In the genomic region with DNA sequence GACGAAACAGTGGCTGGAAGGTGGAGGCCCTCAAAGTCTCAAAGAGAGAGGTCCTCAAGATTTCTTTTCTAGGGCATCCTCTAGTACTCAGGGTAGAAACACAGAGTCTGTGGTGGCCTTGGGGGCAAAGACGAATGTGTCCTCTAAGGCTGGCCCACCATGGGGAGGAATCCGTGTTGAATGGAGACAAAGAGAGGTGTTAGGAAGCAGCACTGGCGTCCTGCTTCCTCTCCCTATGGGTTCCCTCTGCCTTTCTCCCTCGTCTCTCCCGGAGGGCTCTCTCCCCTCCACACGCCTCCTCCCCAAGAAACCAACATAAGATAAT, we compare ENCODE assay signal across 8 cellular contexts.
DNase-seq lines count a peak whose midpoint lies in the region; ATAC-seq and TF ChIP-seq lines count a peak whose summit lies in the region.

No MANE protein-coding gene starts in this region.

- WGBS in H9 (ENCODE audit: extremely low coverage, insufficient read length, low lambda C conversion rate) = no CpG with 5 or more reads among the region's 7 CpGs
- WGBS in testis, 2 donors = 37 to 41% methylated on average over 7 of the region's 7 CpGs

- H4K5ac ChIP-seq in H9 (ENCODE audit: insufficient read length, low read depth, low read length) = no peak overlapping the region

- no peak overlapping the region for H2BK5ac ChIP-seq in H9 (ENCODE audit: insufficient read length, low read length)

- H3K27me3 ChIP-seq in CD4-positive, alpha-beta T cell (ENCODE audit: control insufficient read depth, insufficient read depth, low read length) = no peaks in the 10 kb centered on the region
- H3K27me3 ChIP-seq in H9 (ENCODE audit: insufficient read depth, low read length) (no peaks in the 10 kb centered on the region), testis (no peaks in the 10 kb centered on the region)

- POLR2A ChIA-PET in CD4-positive, alpha-beta T cell (lab: Charles Lee) = interaction anchor here (1.5 to 1.6 kb wide), 2 partner anchors 379 to 460 kb away, joined by 5 to 9 read pairs; partner anchors contain the start of genes ADAMTS6, CENPK and PPWD1
- POLR2A ChIA-PET in activated CD8-positive, alpha-beta T cell treated with anti-CD3 and anti-CD28 coated beads, Interleukin-2, amount 10 ng/mL, durations not matched to agents 7 days and 5 days (lab: Charles Lee) = interaction anchor here (0.6 to 2.4 kb wide), 2 partner anchors 67 to 378 kb away, joined by 3 to 20 read pairs; no protein-coding TSS in a partner anchor

- no peak overlapping the region for H2BK15ac ChIP-seq in H9 (ENCODE audit: low read depth, low read length)

- intact Hi-C loops in CD4-positive, alpha-beta T cell (cut with DNase I, micrococcal nuclease) = loop anchor here (2.0 to 5.0 kb wide), 3 partner anchors 65 to 380 kb away; no protein-coding TSS in a partner anchor
- intact Hi-C loops in testis (cut with DNase I; ENCODE audit: low total_unique reads) = no loop called here

- no peaks in the 10 kb centered on the region for H3K79me2 ChIP-seq in H9 (ENCODE audit: insufficient read depth, low read length)

- H3K4me3 Mint-ChIP-seq in CD4-positive, alpha-beta T cell = peak overlapping the region; percentile 89
- no peak overlapping the region for H3K4me3 Mint-ChIP-seq in H9
- peak overlapping the region; percentile 73 for H3K4me3 Mint-ChIP-seq in activated CD8-positive, alpha-beta T cell treated with anti-CD3 and anti-CD28 coated beads, Interleukin-2, amount 10 ng/mL, durations not matched to agents 7 days and 5 days

- H3K9ac ChIP-seq in H9 (ENCODE audit: extremely low read depth, insufficient read length, low read length) = peak overlapping the region; percentile 32

- TF ChIP-seq POLR2A in testis (IDR thresholded peaks at IDR 0.05) = no peak

- no peaks in the 10 kb centered on the region for H3K79me1 ChIP-seq in H9 (ENCODE audit: insufficient read depth, low read depth, low read length, poor library complexity, severe bottlenecking)

- H3K4ac ChIP-seq in H9 (ENCODE audit: low read depth, low read length) = no peak overlapping the region

- H3K56ac ChIP-seq in H9 (ENCODE audit: insufficient read length, low read depth, low read length) = no peak overlapping the region

- no peak for ATAC-seq in CD4-positive, alpha-beta T cell (ENCODE audit: poor library complexity)
- ATAC-seq in activated CD8-positive, alpha-beta T cell treated with anti-CD3 and anti-CD28 coated beads, Interleukin-2, amount 10 ng/mL, durations not matched to agents 7 days and 5 days = peak; percentile 2
- ATAC-seq in GM18861 (IDR thresholded peaks at IDR 0.05; ENCODE audit: unreplicated experiment) = no peak

- H4K20me1 ChIP-seq in H9 (ENCODE audit: control insufficient read depth, insufficient read depth, insufficient read length) = no peaks in the 10 kb centered on the region

- peak overlapping the region; percentile 29 for H3K27ac ChIP-seq in CD4-positive, alpha-beta T cell (ENCODE audit: low read depth, low read length)
- H3K27ac ChIP-seq in H9 (ENCODE audit: insufficient read length, low read depth, low read length) = no peak overlapping the region
- peak overlapping the region; percentile 87 to 91 for H3K27ac ChIP-seq in testis

- H2AFZ ChIP-seq in H9 (ENCODE audit: low read length) = no peak overlapping the region

- no peak overlapping the region for H3K23ac ChIP-seq in H9 (ENCODE audit: insufficient read length, low read depth, low read length)

- 0 out of 2 replicates have a peak overlapping the region, but pooled peaks have one; percentile 9 for H3K4me3 ChIP-seq in iPS-18c (ENCODE audit: insufficient read depth, low read depth, low read length)
- H3K4me3 ChIP-seq in testis = peak overlapping the region; percentile 64 to 72

- H3K27me3 Mint-ChIP-seq in CD4-positive, alpha-beta T cell = no peaks in the 10 kb centered on the region
- H3K27me3 Mint-ChIP-seq in H9 (ENCODE audit: low read depth) = no peaks in the 10 kb centered on the region; the same call in 1 of the 2 replicates
- peaks cover 9% of the 10 kb centered on the region for H3K27me3 Mint-ChIP-seq in activated CD8-positive, alpha-beta T cell treated with anti-CD3 and anti-CD28 coated beads, Interleukin-2, amount 10 ng/mL, durations not matched to agents 7 days and 5 days (ENCODE audit: low read depth)

- H2BK120ac ChIP-seq in H9 (ENCODE audit: low read depth, low read length, poor library complexity, severe bottlenecking) = no peak overlapping the region

- no peak overlapping the region for H4K91ac ChIP-seq in H9 (ENCODE audit: insufficient read length, low read depth, low read length)

- CTCF ChIA-PET in CD4-positive, alpha-beta T cell (lab: Charles Lee) = interaction anchor here (1.3 to 2.9 kb wide), 3 partner anchors 32 to 382 kb away, joined by 3 to 10 read pairs (median 5); no protein-coding TSS in a partner anchor
- CTCF ChIA-PET in activated CD8-positive, alpha-beta T cell treated with anti-CD3 and anti-CD28 coated beads, Interleukin-2, amount 10 ng/mL, durations not matched to agents 7 days and 5 days (lab: Charles Lee) = interaction anchor here (0.9 to 3.5 kb wide), 4 partner anchors 9 to 380 kb away, joined by 3 to 19 read pairs (median 6); partner anchors contain the start of gene ADAMTS6

- no peaks in the 10 kb centered on the region for H3K23me2 ChIP-seq in H9 (ENCODE audit: insufficient read length, low read depth, low read length, poor library complexity, severe bottlenecking)

- H3K4me2 ChIP-seq in H9 (ENCODE audit: insufficient read depth, insufficient read length, low read length) = peak overlapping the region; percentile 38

- H3K4me1 Mint-ChIP-seq in CD4-positive, alpha-beta T cell (ENCODE audit: low read depth) = peaks cover 44% of the 10 kb centered on the region
- peaks cover 25 to 27% of the 10 kb centered on the region in 2 experiments for H3K4me1 Mint-ChIP-seq in H9
- peaks cover 55% of the 10 kb centered on the region for H3K4me1 Mint-ChIP-seq in activated CD8-positive, alpha-beta T cell treated with anti-CD3 and anti-CD28 coated beads, Interleukin-2, amount 10 ng/mL, durations not matched to agents 7 days and 5 days (ENCODE audit: low read depth)

- no peak overlapping the region for H4K8ac ChIP-seq in H9 (replicated peaks; ENCODE audit: insufficient read length, low read depth, low read length)

- no peaks in the 10 kb centered on the region for H3K36me3 Mint-ChIP-seq in CD4-positive, alpha-beta T cell (ENCODE audit: low read depth)
- H3K36me3 Mint-ChIP-seq in H9 (ENCODE audit: insufficient read depth in 1 of 3, low read depth in 3 of 3) = no peaks in the 10 kb centered on the region; a peak in 1 of 7 replicates
- no peaks in the 10 kb centered on the region for H3K36me3 Mint-ChIP-seq in activated CD8-positive, alpha-beta T cell treated with anti-CD3 and anti-CD28 coated beads, Interleukin-2, amount 10 ng/mL, durations not matched to agents 7 days and 5 days (ENCODE audit: low read depth)

- H3K4me1 ChIP-seq in H9 (ENCODE audit: insufficient read depth, low read length) (peaks cover 8% of the 10 kb centered on the region; the same call in 1 of the 2 replicates), testis (peaks cover 12% of the 10 kb centered on the region)

- H3K27ac Mint-ChIP-seq in CD4-positive, alpha-beta T cell = peak overlapping the region; percentile 74
- peak overlapping the region in 1 of 3 experiments; percentile 40; a peak in 1 of 7 replicates for H3K27ac Mint-ChIP-seq in H9
- H3K27ac Mint-ChIP-seq in activated CD8-positive, alpha-beta T cell treated with anti-CD3 and anti-CD28 coated beads, Interleukin-2, amount 10 ng/mL, durations not matched to agents 7 days and 5 days = peak overlapping the region; percentile 80

- H3T11ph ChIP-seq in H9 (ENCODE audit: low read length) = no peak overlapping the region

- H2BK20ac ChIP-seq in H9 (ENCODE audit: low read depth, low read length, poor library complexity, severe bottlenecking) = no peak overlapping the region

- H3K18ac ChIP-seq in H9 (ENCODE audit: insufficient read length, low read depth, low read length) = peak overlapping the region; percentile 93

- no peaks in the 10 kb centered on the region for H3K9me3 Mint-ChIP-seq in CD4-positive, alpha-beta T cell
- no peaks in the 10 kb centered on the region for H3K9me3 Mint-ChIP-seq in H9
- no peaks in the 10 kb centered on the region for H3K9me3 Mint-ChIP-seq in activated CD8-positive, alpha-beta T cell treated with anti-CD3 and anti-CD28 coated beads, Interleukin-2, amount 10 ng/mL, durations not matched to agents 7 days and 5 days (ENCODE audit: insufficient read depth)

- no peaks in the 10 kb centered on the region for H3K9me3 ChIP-seq in CD4-positive, alpha-beta T cell (ENCODE audit: control insufficient read depth, low read length)
- H3K9me3 ChIP-seq in H9 (ENCODE audit: control insufficient read depth, low read depth, low read length) = no peaks in the 10 kb centered on the region
- no peaks in the 10 kb centered on the region for H3K9me3 ChIP-seq in iPS-18c (ENCODE audit: control insufficient read depth, insufficient read depth, low read length)
- H3K9me3 ChIP-seq in testis = no peaks in the 10 kb centered on the region

- DNase-seq in CD4-positive, alpha-beta T cell = no peak
- DNase-seq in H9 = peak; percentile 40
- DNase-seq in activated CD8-positive, alpha-beta T cell treated with anti-CD3 and anti-CD28 coated beads, Interleukin-2, amount 10 ng/mL, durations not matched to agents 7 days and 5 days = no peak
- peak; percentile 32 for DNase-seq in testis
- no peak for DNase-seq in stimulated activated CD4-positive, alpha-beta T cell treated with anti-CD3 and anti-CD28 coated beads, Interleukin-1b, Interleukin-23, amount 100 ng/mL, for 48 hours
- DNase-seq in NCI-H1930 (lab: John Stamatoyannopoulos, UW) = no peak

- no peak for TF ChIP-seq CTCF in CD4-positive, alpha-beta T cell (IDR thresholded peaks at IDR 0.05)
- TF ChIP-seq CTCF in H9 (conservative IDR thresholded peaks at IDR 0.05) = no peak
- TF ChIP-seq CTCF in testis (IDR thresholded peaks at IDR 0.05) = no peak

- H3K36me3 ChIP-seq in testis (ENCODE audit: low read depth, missing control alignments) = no peaks in the 10 kb centered on the region

- peak overlapping the region; percentile 15 for H2BK12ac ChIP-seq in H9 (ENCODE audit: insufficient read length, low read depth, low read length)

- no peak overlapping the region for H2AK5ac ChIP-seq in H9 (ENCODE audit: insufficient read length, low read length)

- peak overlapping the region; percentile 98 for H3K14ac ChIP-seq in H9 (ENCODE audit: insufficient read depth, low read length)

Comparison
In these comparisons a context has a peak if more than half of its experiments do, and no peak if none do; other contexts are left out.
1. DNase-seq: peak in H9 (single experiment) and testis (single experiment); none in CD4-positive, alpha-beta T cell (0 of 10), activated CD8-positive, alpha-beta T cell treated with anti-CD3 and anti-CD28 coated beads, Interleukin-2, amount 10 ng/mL, durations not matched to agents 7 days and 5 days (single experiment), stimulated activated CD4-positive, alpha-beta T cell treated with anti-CD3 and anti-CD28 coated beads, Interleukin-1b, Interleukin-23, amount 100 ng/mL, for 48 hours (single experiment) and NCI-H1930 (0 of 2).
2. H3K4me3 Mint-ChIP-seq: peak in CD4-positive, alpha-beta T cell (single experiment) and activated CD8-positive, alpha-beta T cell treated with anti-CD3 and anti-CD28 coated beads, Interleukin-2, amount 10 ng/mL, durations not matched to agents 7 days and 5 days (single experiment); none in H9 (0 of 2).